8 cellular contexts compared by ENCODE assay signal in genomic region chr19:38402623-38402966, GRCh38. TPM values are rescaled to one million over a fixed set of nuclear protein-coding genes. Genes with fewer than 3 reads are reported as not detected.
DNase-seq lines count a peak whose midpoint lies in the region; ATAC-seq and TF ChIP-seq lines count a peak whose summit lies in the region.

No MANE protein-coding gene starts in this region.

- H3K36me3 ChIP-seq in GM23248 (ENCODE audit: low read depth) (no peaks in the 10 kb centered on the region), lower lobe of right lung (peaks cover 26% of the 10 kb centered on the region)

- peak overlapping the region; percentile 76 for H3K4me3 Mint-ChIP-seq in activated naive CD8-positive, alpha-beta T cell treated with anti-CD3 and anti-CD28 coated beads for 36 hours

- H4K20me1 ChIP-seq in GM23248 (ENCODE audit: insufficient read depth): no peaks in the 10 kb centered on the region

- H3K27me3 Mint-ChIP-seq in activated naive CD8-positive, alpha-beta T cell treated with anti-CD3 and anti-CD28 coated beads for 36 hours: no peaks in the 10 kb centered on the region

- no peaks in the 10 kb centered on the region for H3K36me3 Mint-ChIP-seq in activated naive CD8-positive, alpha-beta T cell treated with anti-CD3 and anti-CD28 coated beads for 36 hours

- peak overlapping the region; percentile 47 for H2AFZ ChIP-seq in GM23248

- H3K27me3 ChIP-seq in GM23248 (replicated peaks; ENCODE audit: insufficient read depth): no peaks in the 10 kb centered on the region
- H3K27me3 ChIP-seq in lower lobe of right lung (ENCODE audit: low read depth): peaks cover 23% of the 10 kb centered on the region

- H3K79me2 ChIP-seq in GM23248 (ENCODE audit: insufficient read depth): peaks cover 4% of the 10 kb centered on the region

- H3K4me2 ChIP-seq in GM23248 (ENCODE audit: unreplicated experiment): peak overlapping the region; percentile 7

- H3K9me3 ChIP-seq in GM23248 (ENCODE audit: low read depth): no peaks in the 10 kb centered on the region
- H3K9me3 ChIP-seq in lower lobe of right lung: no peaks in the 10 kb centered on the region

- 10 to 12% methylated on average over 18 of the region's 18 CpGs for WGBS in GM23248 (ENCODE audit: low coverage in 1 of 2, low lambda C conversion rate in 2 of 2, missing lambda C conversion rate in 2 of 2), 2 experiments

- H3F3A ChIP-seq in GM23248 (ENCODE audit: insufficient read depth): no peaks in the 10 kb centered on the region

- DNase-seq in GM23248 (no peak), lower lobe of right lung (no peak), GM20000 (ENCODE audit: low spot score) (no peak)
- DNase-seq in activated naive CD8-positive, alpha-beta T cell treated with anti-CD3 and anti-CD28 coated beads for 36 hours: no peak

- in situ Hi-C loops in GM23248 (cut with MboI): no loop called here

- H3K27ac ChIP-seq in 22Rv1 (peak overlapping the region; percentile 75), GM23248 (no peak overlapping the region), lower lobe of right lung (peak overlapping the region; percentile 49)

- peaks cover 8% of the 10 kb centered on the region for H3K4me1 Mint-ChIP-seq in activated naive CD8-positive, alpha-beta T cell treated with anti-CD3 and anti-CD28 coated beads for 36 hours

- intact Hi-C loops in lower lobe of right lung (cut with DNase I): no loop called here

- TF ChIP-seq CTCF in 22Rv1 (IDR thresholded peaks at IDR 0.05) (no peak), lower lobe of right lung (IDR thresholded peaks at IDR 0.05) (no peak), GM20000 (IDR thresholded peaks at IDR 0.05; ENCODE audit: extremely low read depth, missing control alignments) (no peak)

- H3K27ac Mint-ChIP-seq in activated naive CD8-positive, alpha-beta T cell treated with anti-CD3 and anti-CD28 coated beads for 36 hours: no peak overlapping the region

- no peaks in the 10 kb centered on the region for H3K9me3 Mint-ChIP-seq in activated naive CD8-positive, alpha-beta T cell treated with anti-CD3 and anti-CD28 coated beads for 36 hours

- H3K4me1 ChIP-seq in GM23248 (ENCODE audit: insufficient read depth): 0 out of 2 replicates have a peak, but pooled peaks cover 4% of the 10 kb centered on the region
- H3K4me1 ChIP-seq in lower lobe of right lung: peaks cover 12% of the 10 kb centered on the region

- peak overlapping the region; percentile 95 for H3K4me3 ChIP-seq in GM23248
- peak overlapping the region; percentile 98 for H3K4me3 ChIP-seq in lower lobe of right lung

- no peak overlapping the region for H3K9ac ChIP-seq in GM23248

- H3K9me2 ChIP-seq in GM23248 (ENCODE audit: insufficient read depth): no peaks in the 10 kb centered on the region

- no peak for ATAC-seq in lower lobe of right lung
- ATAC-seq in HG03457 (IDR thresholded peaks at IDR 0.05; ENCODE audit: unreplicated experiment): no peak
- ATAC-seq in GM18873 (IDR thresholded peaks at IDR 0.05; ENCODE audit: low FRiP score, unreplicated experiment): no peak
- no peak for ATAC-seq in GM19035 (IDR thresholded peaks at IDR 0.05; ENCODE audit: unreplicated experiment)

RNA-seq across cellular contexts. Expression of gene FAM98C, which starts 0.3 kb away (rescaled TPM):
- total RNA-seq in GM23248 (2014; rRNA removed; shearing (Covaris generic)): 18.1 and 27.3 TPM in 2 replicates
- polyA plus RNA-seq in GM23248 (2016; fragmentation: Nextera tagmentation; extraction: Ambion mirVana): 13.8 and 16.5 TPM in 2 replicates
- total RNA-seq in activated naive CD8-positive, alpha-beta T cell treated with anti-CD3 and anti-CD28 coated beads for 36 hours: 1 to 10 TPM; 8.1 to 9.3 TPM
- total RNA-seq in lower lobe of right lung: 21.1 TPM

RNA-seq across cellular contexts. Expression of gene SPRED3, which starts 14.1 kb away (rescaled TPM):
- total RNA-seq in GM23248 (2014; rRNA removed; shearing (Covaris generic)): 2.1 and 7.7 TPM in 2 replicates
- 1.8 and 1.9 TPM in 2 replicates for polyA plus RNA-seq in GM23248 (2016; fragmentation: Nextera tagmentation; extraction: Ambion mirVana)
- under 1 TPM; 0.45 to 0.74 TPM for total RNA-seq in activated naive CD8-positive, alpha-beta T cell treated with anti-CD3 and anti-CD28 coated beads for 36 hours
- total RNA-seq in lower lobe of right lung: 0.62 TPM

RNA-seq across cellular contexts. Expression of gene GGN, which starts 14.8 kb away (rescaled TPM):
- 1.1 and 1.8 TPM in 2 replicates for total RNA-seq in GM23248 (2014; rRNA removed; shearing (Covaris generic))
- polyA plus RNA-seq in GM23248 (2016; fragmentation: Nextera tagmentation; extraction: Ambion mirVana): 1.4 and 2.0 TPM in 2 replicates
- under 1 TPM in 1 of 2 experiments, not detected in 1; 0.14 TPM for total RNA-seq in activated naive CD8-positive, alpha-beta T cell treated with anti-CD3 and anti-CD28 coated beads for 36 hours
- 0.59 TPM for total RNA-seq in lower lobe of right lung

RNA-seq across cellular contexts. Expression of gene RASGRP4, which starts 23.4 kb away (rescaled TPM):
- total RNA-seq in GM23248 (2014; rRNA removed; shearing (Covaris generic)): not detected in 2 replicates
- polyA plus RNA-seq in GM23248 (2016; fragmentation: Nextera tagmentation; extraction: Ambion mirVana): not detected in 2 replicates
- total RNA-seq in activated naive CD8-positive, alpha-beta T cell treated with anti-CD3 and anti-CD28 coated beads for 36 hours: under 1 TPM; 0.22 to 0.23 TPM
- 13.5 TPM for total RNA-seq in lower lobe of right lung

RNA-seq across cellular contexts. Expression of gene PSMD8, which starts 28.2 kb away (rescaled TPM):
- total RNA-seq in GM23248 (2014; rRNA removed; shearing (Covaris generic)): 231 and 331 TPM in 2 replicates
- polyA plus RNA-seq in GM23248 (2016; fragmentation: Nextera tagmentation; extraction: Ambion mirVana): 292 and 305 TPM in 2 replicates
- total RNA-seq in activated naive CD8-positive, alpha-beta T cell treated with anti-CD3 and anti-CD28 coated beads for 36 hours: 100 to 1,000 TPM; 193 to 199 TPM
- total RNA-seq in lower lobe of right lung: 113 TPM
